In genomic region chr4:118839221-118839927, GRCh38 we compare ENCODE assay signal across 1 cellular context.
A peak's percentile ranks its signal among the peaks of the same experiment; 100 is the strongest.
TF ChIP-seq lines count a peak whose summit lies in the region.

No MANE protein-coding gene starts in this region.

TF ChIP-seq in GM12878, 131 proteins besides CTCF, POLR2A, EP300 and RAD21:
- peak; percentile 14 for TF ChIP-seq BCL3 (IDR thresholded peaks at IDR 0.05; ENCODE audit: borderline replicate concordance, insufficient read depth, low read depth, low read length, poor library complexity, severe bottlenecking)
- TF ChIP-seq CBFB (IDR thresholded peaks at IDR 0.05; ENCODE audit: low read depth) = no peak
- TF ChIP-seq RBBP5 (conservative IDR thresholded peaks at IDR 0.05) = no peak
